ENCODE assay signal across 27 cellular contexts in genomic region chr1:186854102-186854501, GRCh38. TPM values are rescaled to one million over a fixed set of nuclear protein-coding genes. Genes with fewer than 3 reads are reported as not detected.
"Had no signal": no experiment of that assay in that cellular context is flagged by ENCODE, and none has a peak within 500 bp of the region (broad histone marks: within the 10 kb centered on the region; RNA-seq: fewer than 3 reads in every experiment).

No MANE protein-coding gene starts in this region.

- ATAC-seq: esophagus mucosa; gastrocnemius medialis; lower lobe of right lung; right lobe of liver; stimulated activated effector memory CD8-positive, alpha-beta T cell treated with anti-CD3 and anti-CD28 coated beads, Interleukin-12 subunit alpha, Interleukin-12 subunit beta, amount 100 ng/mL, for 72 hours; stimulated activated naive CD8-positive, alpha-beta T cell treated with anti-CD3 and anti-CD28 coated beads, Interleukin-15, Interleukin-2, amounts not matched to agents 100 U/mL and 50 U/mL, for 24 hours had no signal

- H3K27me3 Mint-ChIP-seq: naive B cell had no signal

- H3K27ac ChIP-seq: colonic mucosa, gastrocnemius medialis, left ventricle myocardium inferior, lower lobe of right lung, parathyroid adenoma, prostate gland, right lobe of liver, suprapubic skin, thyroid gland, upper lobe of left lung, uterus had no signal

- H3K4me3 ChIP-seq: colonic mucosa, gastrocnemius medialis, left ventricle myocardium inferior, lower lobe of right lung, prostate gland, right lobe of liver, suprapubic skin, thyroid gland, upper lobe of left lung, uterus had no signal

- H3K4me3 Mint-ChIP-seq: endodermal cell; immature natural killer cell; memory B cell; mesothelial cell of epicardium; naive B cell; nephron; stimulated activated effector memory CD8-positive, alpha-beta T cell treated with anti-CD3 and anti-CD28 coated beads, Interleukin-12 subunit alpha, Interleukin-12 subunit beta, amount 100 ng/mL, for 72 hours had no signal

- H3K36me3 ChIP-seq: colonic mucosa, gastrocnemius medialis, left ventricle myocardium inferior, lower lobe of right lung, prostate gland, right lobe of liver, suprapubic skin, thyroid gland, upper lobe of left lung, uterus had no signal

- H3K4me1 Mint-ChIP-seq: endodermal cell; mesothelial cell of epicardium; nephron; stimulated activated effector memory CD8-positive, alpha-beta T cell treated with anti-CD3 and anti-CD28 coated beads, Interleukin-12 subunit alpha, Interleukin-12 subunit beta, amount 100 ng/mL, for 72 hours had no signal

- H3K4me1 ChIP-seq: colonic mucosa, gastrocnemius medialis, lower lobe of right lung, parathyroid adenoma, prostate gland, right lobe of liver, thyroid gland, uterus had no signal

- H3K9me3 ChIP-seq: colonic mucosa, gastrocnemius medialis, lower lobe of right lung, prostate gland, right lobe of liver, suprapubic skin, thyroid gland, upper lobe of left lung, uterus had no signal

- H3K36me3 Mint-ChIP-seq: memory B cell; naive B cell; stimulated activated effector memory CD8-positive, alpha-beta T cell treated with anti-CD3 and anti-CD28 coated beads, Interleukin-12 subunit alpha, Interleukin-12 subunit beta, amount 100 ng/mL, for 72 hours had no signal

- FAIRE-seq: keratinocyte had no signal

- H3K27me3 ChIP-seq: colonic mucosa, gastrocnemius medialis, right lobe of liver, suprapubic skin, thyroid gland, upper lobe of left lung, uterus had no signal

- H3K27ac Mint-ChIP-seq: endodermal cell; immature natural killer cell; memory B cell; mesothelial cell of epicardium; naive B cell; nephron; stimulated activated effector memory CD8-positive, alpha-beta T cell treated with anti-CD3 and anti-CD28 coated beads, Interleukin-12 subunit alpha, Interleukin-12 subunit beta, amount 100 ng/mL, for 72 hours had no signal

- H3K9me3 Mint-ChIP-seq: nephron; stimulated activated effector memory CD8-positive, alpha-beta T cell treated with anti-CD3 and anti-CD28 coated beads, Interleukin-12 subunit alpha, Interleukin-12 subunit beta, amount 100 ng/mL, for 72 hours had no signal

- DNase-seq: colonic mucosa; effector CD4-positive, alpha-beta T cell; endodermal cell; gastrocnemius medialis; glutamatergic neuron; immature natural killer cell; left ventricle myocardium inferior; lower lobe of right lung; naive B cell; occipital lobe; retina; right lobe of liver; stimulated activated CD4-positive, alpha-beta T cell treated with anti-CD3 and anti-CD28 coated beads, Interleukin-4, amount 100 ng/mL, for 1 hour; stimulated activated CD8-positive, alpha-beta memory T cell treated with anti-CD3 and anti-CD28 coated beads, Interleukin-4, amount 100 ng/mL, for 48 hours; stimulated activated naive CD8-positive, alpha-beta T cell treated with anti-CD3 and anti-CD28 coated beads, Interleukin-15, Interleukin-2, amounts not matched to agents 100 U/mL and 50 U/mL, for 24 hours; thyroid gland; upper lobe of left lung; uterus had no signal

RNA-seq across cellular contexts. Expression of gene PLA2G4A, which starts 25.4 kb away (rescaled TPM):
- polyA plus RNA-seq: immature natural killer cell had no signal
